8 cellular contexts compared by ENCODE assay signal in genomic region chr1:21338568-21339401, GRCh38. TPM values are rescaled to one million over a fixed set of nuclear protein-coding genes. Genes with fewer than 3 reads are reported as not detected.
DNase-seq lines count a peak whose midpoint lies in the region; ATAC-seq, FAIRE-seq and TF ChIP-seq lines count a peak whose summit lies in the region.

No MANE protein-coding gene starts in this region.

- H3K36me3 ChIP-seq in CD4-positive, CD25-positive, alpha-beta regulatory T cell (ENCODE audit: control insufficient read depth, insufficient read depth, low read length) = no peaks in the 10 kb centered on the region
- no peaks in the 10 kb centered on the region for H3K36me3 ChIP-seq in brain microvascular endothelial cell (replicated peaks)
- H3K36me3 ChIP-seq in muscle layer of colon (ENCODE audit: insufficient read depth, low read length) = no peaks in the 10 kb centered on the region

- TF ChIP-seq CTCF in brain microvascular endothelial cell (IDR thresholded peaks at IDR 0.05; ENCODE audit: low read depth, low read length, missing control alignments) = no peak

- no peak overlapping the region for H3K27ac ChIP-seq in CD4-positive, CD25-positive, alpha-beta regulatory T cell (ENCODE audit: insufficient read depth, low read length, poor library complexity, severe bottlenecking)
- H3K27ac ChIP-seq in brain microvascular endothelial cell (peak overlapping the region; percentile 31), muscle layer of colon (ENCODE audit: low read depth, low read length) (peak overlapping the region; percentile 65)

- FAIRE-seq in GM19239 (lab: Jason Lieb, UNC) = no peak
- FAIRE-seq in HTR-8/SVneo (lab: Jason Lieb, UNC) = no peak

- H3K4me1 ChIP-seq in CD4-positive, CD25-positive, alpha-beta regulatory T cell (ENCODE audit: control insufficient read depth, insufficient read depth, low read length, poor library complexity, severe bottlenecking) = peaks cover 77% of the 10 kb centered on the region
- H3K4me1 ChIP-seq in muscle layer of colon (ENCODE audit: insufficient read depth, low read length) = peaks cover 97% of the 10 kb centered on the region

- no peaks in the 10 kb centered on the region for H3K9me3 Mint-ChIP-seq in CD4-positive, CD25-positive, alpha-beta regulatory T cell

- H3K9ac ChIP-seq in muscle layer of colon (ENCODE audit: low read length) = peak overlapping the region; percentile 16

- peak overlapping the region; percentile 63 to 83 (median 78) for H3K27ac Mint-ChIP-seq in CD4-positive, CD25-positive, alpha-beta regulatory T cell

- H3K4me1 Mint-ChIP-seq in CD4-positive, CD25-positive, alpha-beta regulatory T cell = peaks cover 5 to 96% (median 61%) of the 10 kb centered on the region in 4 donors

- H3K27me3 Mint-ChIP-seq in CD4-positive, CD25-positive, alpha-beta regulatory T cell = peaks cover 2% of the 10 kb centered on the region

- no peaks in the 10 kb centered on the region for H3K9me3 ChIP-seq in CD4-positive, CD25-positive, alpha-beta regulatory T cell (ENCODE audit: control insufficient read depth in 2 of 2, low read length in 2 of 2)
- H3K9me3 ChIP-seq in muscle layer of colon (ENCODE audit: low read length) = no peaks in the 10 kb centered on the region

- H3K4me3 ChIP-seq in CD4-positive, CD25-positive, alpha-beta regulatory T cell (ENCODE audit: low read depth, low read length) = no peak overlapping the region
- no peak overlapping the region for H3K4me3 ChIP-seq in brain microvascular endothelial cell (ENCODE audit: low read depth, low read length)
- H3K4me3 ChIP-seq in muscle layer of colon (ENCODE audit: low read depth in 1 of 2, low read length in 2 of 2) = peak overlapping the region in 1 of 2 donors; percentile 17

- H3K4me3 Mint-ChIP-seq in CD4-positive, CD25-positive, alpha-beta regulatory T cell = peak overlapping the region in 3 of 4 donors; percentile 28 to 92 (median 57)

- in situ Hi-C loops in brain microvascular endothelial cell (cut with HindIII; ENCODE audit: low pct_ligation_motif_present, low sequenced_read_pairs) = loop anchor here (5.0 kb wide), 1 partner anchor 76 kb away; no protein-coding TSS in a partner anchor

- no peak for DNase-seq in CD4-positive, CD25-positive, alpha-beta regulatory T cell
- DNase-seq in NCI-H2029 (lab: John Stamatoyannopoulos, UW) = peak; percentile 94
- DNase-seq in brain microvascular endothelial cell = no peak
- DNase-seq in stimulated activated naive CD4-positive, alpha-beta T cell treated with Interleukin-2 at 50 U/mL for 16 hours (lab: John Stamatoyannopoulos, UW) = no peak
- no peak for DNase-seq in GM19239 (ENCODE audit: insufficient read length, low spot score)
- DNase-seq in NOMO-1 treated with DMSO at 0.1 percent for 48 hours (lab: John Stamatoyannopoulos, UW; ENCODE audit: unreplicated experiment) = no peak
- no peak for DNase-seq in HTR-8/SVneo (ENCODE audit: insufficient read length, low spot score)

- H3K27me3 ChIP-seq in CD4-positive, CD25-positive, alpha-beta regulatory T cell (ENCODE audit: control insufficient read depth, insufficient read depth, low read length) = no peaks in the 10 kb centered on the region
- H3K27me3 ChIP-seq in brain microvascular endothelial cell (replicated peaks) = no peaks in the 10 kb centered on the region
- no peaks in the 10 kb centered on the region for H3K27me3 ChIP-seq in muscle layer of colon (ENCODE audit: control insufficient read depth in 1 of 2, insufficient read depth in 2 of 2, low read length in 2 of 2)

- no peak for ATAC-seq in CD4-positive, CD25-positive, alpha-beta regulatory T cell (ENCODE audit: low read depth in 2 of 2)

- peaks cover 4% of the 10 kb centered on the region for H3K36me3 Mint-ChIP-seq in CD4-positive, CD25-positive, alpha-beta regulatory T cell

RNA-seq across cellular contexts. Expression of gene ECE1, which starts 48.5 kb away (rescaled TPM):
- 140 TPM for total RNA-seq in CD4-positive, CD25-positive, alpha-beta regulatory T cell
- polyA plus RNA-seq in CD4-positive, CD25-positive, alpha-beta regulatory T cell = 10 to 100 TPM; 25.7 to 32.3 (median 27.7) TPM
